In the genomic region with DNA sequence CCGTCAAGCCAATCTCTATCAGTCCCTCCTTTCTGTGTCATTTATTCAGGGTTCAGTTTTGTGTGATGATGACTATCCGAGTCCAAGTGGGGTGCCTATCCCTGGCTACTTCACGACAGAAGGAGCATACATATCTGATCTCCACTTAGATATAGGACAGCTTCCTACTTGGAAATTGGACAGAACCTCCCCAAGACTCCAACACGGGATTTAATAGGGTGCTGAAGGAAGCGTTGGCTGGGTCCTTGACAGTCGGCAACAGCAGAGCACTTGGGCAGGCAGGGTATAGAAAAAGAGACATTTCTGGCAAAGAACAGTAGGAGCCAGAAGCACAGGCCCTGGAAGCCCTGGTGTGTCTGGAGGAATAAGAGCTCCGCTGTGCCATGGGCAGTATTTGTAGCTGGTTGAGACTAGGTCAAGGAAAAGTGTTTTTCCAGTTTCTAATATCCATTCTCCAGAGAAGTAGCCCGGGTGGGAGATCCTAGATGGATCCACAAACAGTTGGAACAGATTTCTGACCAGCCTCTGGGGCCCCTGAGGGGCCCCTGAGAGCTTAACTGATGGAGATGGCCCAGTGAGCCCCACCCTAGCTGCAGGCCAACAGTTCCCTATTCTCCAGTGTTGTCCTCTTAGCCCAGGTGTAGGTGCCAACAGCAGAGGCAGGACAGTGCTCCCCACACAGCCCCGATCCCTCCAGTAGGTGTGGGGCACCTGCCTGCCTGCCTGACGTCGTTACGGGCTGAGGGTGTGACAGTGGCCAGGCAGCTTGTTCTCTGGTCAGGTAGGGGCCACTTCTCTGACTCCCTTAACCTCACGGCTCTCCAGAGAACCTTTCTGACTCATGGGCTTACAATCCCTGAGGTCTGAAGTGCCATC, we compare ENCODE assay signal across 15 cellular contexts.
DNase-seq lines count a peak whose midpoint lies in the region; ATAC-seq and TF ChIP-seq lines count a peak whose summit lies in the region.
"Had no signal": no experiment of that assay in that cellular context is flagged by ENCODE, and none has a peak within 500 bp of the region (broad histone marks: within the 10 kb centered on the region; RNA-seq: fewer than 3 reads in every experiment).

No MANE protein-coding gene starts in this region.

- no peak for ATAC-seq in GM19035 (IDR thresholded peaks at IDR 0.05; ENCODE audit: unreplicated experiment)
- no peak for ATAC-seq in HG03039 (IDR thresholded peaks at IDR 0.05; ENCODE audit: unreplicated experiment)
- ATAC-seq in HG03565 (IDR thresholded peaks at IDR 0.05; ENCODE audit: unreplicated experiment), result no peak
- ATAC-seq in HG02623 (IDR thresholded peaks at IDR 0.05; ENCODE audit: unreplicated experiment), result no peak

- H3K36me3 ChIP-seq in MG63 (no peaks in the 10 kb centered on the region), osteoblast (ENCODE audit: insufficient read depth, low read length) (no peaks in the 10 kb centered on the region)
- H3K36me3 ChIP-seq: HAP-1, neural progenitor cell had no signal

- H3K27me3 ChIP-seq in MG63, result no peaks in the 10 kb centered on the region
- H3K27me3 ChIP-seq in osteoblast (ENCODE audit: insufficient read depth, low read length), result no peaks in the 10 kb centered on the region
- H3K27me3 ChIP-seq: neural progenitor cell had no signal

- no peak overlapping the region for H2AFZ ChIP-seq in osteoblast (ENCODE audit: low read length)
- H2AFZ ChIP-seq: neural progenitor cell had no signal

- TF ChIP-seq CTCF in osteoblast (IDR thresholded peaks at IDR 0.05; ENCODE audit: extremely low read depth, low read depth, low read length), result no peak

- H3K4me1 ChIP-seq in osteoblast (ENCODE audit: insufficient read depth, low read length), result peaks cover 11% of the 10 kb centered on the region
- H3K4me1 ChIP-seq: HAP-1 had no signal

- H4K20me1 ChIP-seq in osteoblast (ENCODE audit: insufficient read depth, low read length), result no peaks in the 10 kb centered on the region

- peak; percentile 75 for DNase-seq in ELR (ENCODE audit: low read depth)
- peak; percentile 22 for DNase-seq in MG63
- DNase-seq in osteoblast (ENCODE audit: insufficient read length, low spot score, missing footprints), result no peak
- DNase-seq: activated CD8-positive, alpha-beta memory T cell treated with anti-CD3 and anti-CD28 coated beads, Interleukin-2, amount 50 U/mL, for 4 hours; activated gamma-delta T cell treated with Interleukin-2 at 50 U/mL for 16 hours; erythroblast; NCI-H748 treated with DMSO at 0.1 percent for 48 hours; T-helper 2 cell had no signal

- no peaks in the 10 kb centered on the region for H3K79me2 ChIP-seq in osteoblast (ENCODE audit: insufficient read depth, low read length)

- no peaks in the 10 kb centered on the region for H3K9me3 ChIP-seq in MG63
- H3K9me3 ChIP-seq in osteoblast (ENCODE audit: low read depth, low read length), result no peaks in the 10 kb centered on the region
- H3K9me3 ChIP-seq: HAP-1 had no signal

- H3K27ac ChIP-seq in cingulate gyrus (ENCODE audit: low read depth, low read length), result peak overlapping the region; percentile 4
- H3K27ac ChIP-seq in osteoblast (ENCODE audit: low read depth, low read length), result no peak overlapping the region

- peak overlapping the region; percentile 8 for H3K4me2 ChIP-seq in osteoblast (ENCODE audit: insufficient read depth, low read length)
- H3K4me2 ChIP-seq: neural progenitor cell had no signal

- no peak overlapping the region for H3K4me3 ChIP-seq in MG63
- H3K4me3 ChIP-seq in osteoblast (ENCODE audit: insufficient read depth, low read length), result no peak overlapping the region
- H3K4me3 ChIP-seq: HAP-1, neural progenitor cell had no signal
